Comparison of ENCODE assay signal across 8 cellular contexts in genomic region chr11:8068605-8069221, GRCh38. TPM values are rescaled to one million over a fixed set of nuclear protein-coding genes. Genes with fewer than 3 reads are reported as not detected.
A peak's percentile ranks its signal among the peaks of the same experiment; 100 is the strongest.
DNase-seq lines count a peak whose midpoint lies in the region; TF ChIP-seq lines count a peak whose summit lies in the region.

No MANE protein-coding gene starts in this region.

- in situ Hi-C loops in astrocyte of the cerebellum (cut with HindIII; ENCODE audit: low sequenced_read_pairs): no loop called here
- in situ Hi-C loops in KBM-7 (cut with MboI; ENCODE audit: low pct_unique_long_range_greater_than_20kb, low sequenced_read_pairs): no loop called here

- peak; percentile 9 to 54 for DNase-seq in NCI-H446 (lab: John Stamatoyannopoulos, UW)
- no peak for DNase-seq in NCI-H446 treated with DMSO at 0.1 percent for 48 hours (lab: John Stamatoyannopoulos, UW)
- peak; percentile 95 for DNase-seq in astrocyte of the cerebellum (ENCODE audit: low read depth)
- peak; percentile 75 for DNase-seq in left kidney (ENCODE audit: low read depth, low spot score)
- DNase-seq in ureter (ENCODE audit: low spot score): peak; percentile 63
- DNase-seq in KBM-7: no peak
- DNase-seq in GDM1 (lab: John Stamatoyannopoulos, UW): no peak
- no peak for DNase-seq in CD1c-positive myeloid dendritic cell (ENCODE audit: extremely low spot score)

- no peak overlapping the region for H3K4me3 ChIP-seq in astrocyte of the cerebellum (ENCODE audit: low read depth, low read length)

- no peak for TF ChIP-seq CTCF in astrocyte of the cerebellum (IDR thresholded peaks at IDR 0.05; ENCODE audit: low read depth, low read length, missing control alignments)

RNA-seq across cellular contexts. Expression of gene TUB, which starts 12.3 kb away (rescaled TPM):
- 10.6 TPM for total RNA-seq in ureter

Comparison
In these comparisons a context has a peak if more than half of its experiments do, and no peak if none do; other contexts are left out.
1. DNase-seq: peak in NCI-H446 (2 of 2), astrocyte of the cerebellum (single experiment), left kidney (single experiment) and ureter (single experiment); none in NCI-H446 treated with DMSO at 0.1 percent for 48 hours (single experiment), KBM-7 (single experiment), GDM1 (single experiment) and CD1c-positive myeloid dendritic cell (single experiment).